Comparison of ENCODE assay signal across 8 cellular contexts in genomic region chr5:155616779-155617392, GRCh38.
DNase-seq lines count a peak whose midpoint lies in the region; ATAC-seq and TF ChIP-seq lines count a peak whose summit lies in the region.

No MANE protein-coding gene starts in this region.

- H3K27ac ChIP-seq in naive thymus-derived CD4-positive, alpha-beta T cell (ENCODE audit: low read depth, low read length), result no peak overlapping the region

- TF ChIP-seq CTCF in WTC11 (IDR thresholded peaks at IDR 0.05), result peak; percentile 75

- H3K9me3 ChIP-seq in naive thymus-derived CD4-positive, alpha-beta T cell (ENCODE audit: control insufficient read depth in 2 of 3, low read length in 3 of 3), result no peaks in the 10 kb centered on the region

- peak; percentile 56 for ATAC-seq in HG03571 (IDR thresholded peaks at IDR 0.05; ENCODE audit: unreplicated experiment)
- ATAC-seq in WTC11, result peak; percentile 89
- peak; percentile 50 for ATAC-seq in naive thymus-derived CD4-positive, alpha-beta T cell
- ATAC-seq in GM18858 (IDR thresholded peaks at IDR 0.05; ENCODE audit: unreplicated experiment), result no peak
- ATAC-seq in HG02840 (IDR thresholded peaks at IDR 0.05; ENCODE audit: low FRiP score, unreplicated experiment), result no peak

- POLR2A ChIA-PET in WTC11 (lab: Charles Lee), result no interaction called here
- POLR2A ChIA-PET in naive thymus-derived CD4-positive, alpha-beta T cell (lab: Charles Lee), result no interaction called here

- no peak overlapping the region for H3K4me3 Mint-ChIP-seq in WTC11
- H3K4me3 Mint-ChIP-seq in naive thymus-derived CD4-positive, alpha-beta T cell, result no peak overlapping the region

- no peaks in the 10 kb centered on the region; the same call in 1 of the 2 replicates for H3K27me3 Mint-ChIP-seq in WTC11 (ENCODE audit: low read depth)
- H3K27me3 Mint-ChIP-seq in naive thymus-derived CD4-positive, alpha-beta T cell, result peaks cover 12 to 41% (median 26%) of the 10 kb centered on the region in 5 donors

- DNase-seq in CMK (ENCODE audit: low read depth) (peak; percentile 5), GM19240 (ENCODE audit: insufficient read length, low spot score) (peak; percentile 31), WTC11 (ENCODE audit: low spot score) (peak; percentile 84)
- peak; percentile 21 for DNase-seq in effector CD4-positive, alpha-beta T cell
- DNase-seq in naive thymus-derived CD4-positive, alpha-beta T cell, result peak in 8 of 9 donors; percentile 10 to 54 (median 18)

- no peaks in the 10 kb centered on the region for H3K36me3 Mint-ChIP-seq in WTC11
- no peaks in the 10 kb centered on the region for H3K36me3 Mint-ChIP-seq in naive thymus-derived CD4-positive, alpha-beta T cell

- peaks cover 17% of the 10 kb centered on the region for H3K4me1 Mint-ChIP-seq in WTC11
- H3K4me1 Mint-ChIP-seq in naive thymus-derived CD4-positive, alpha-beta T cell, result peaks cover 0 to 4% (median 0%) of the 10 kb centered on the region in 7 donors

- no peaks in the 10 kb centered on the region for H3K4me1 ChIP-seq in naive thymus-derived CD4-positive, alpha-beta T cell (ENCODE audit: control insufficient read depth in 2 of 2, insufficient read depth in 2 of 2, low read length in 2 of 2)

- CTCF ChIA-PET in WTC11 (lab: Charles Lee), result no interaction called here
- CTCF ChIA-PET in naive thymus-derived CD4-positive, alpha-beta T cell (lab: Charles Lee), result interaction anchor here (0.7 kb wide), 1 partner anchor 1515 kb away, joined by 3 read pairs; no protein-coding TSS in a partner anchor

- H3K36me3 ChIP-seq in naive thymus-derived CD4-positive, alpha-beta T cell (ENCODE audit: control insufficient read depth in 2 of 3, insufficient read depth in 3 of 3, low read length in 3 of 3), result no peaks in the 10 kb centered on the region

- no peaks in the 10 kb centered on the region for H3K27me3 ChIP-seq in naive thymus-derived CD4-positive, alpha-beta T cell (ENCODE audit: control insufficient read depth in 2 of 2, insufficient read depth in 2 of 2, low read length in 2 of 2)

- H3K4me3 ChIP-seq in naive thymus-derived CD4-positive, alpha-beta T cell (ENCODE audit: low read length), result no peak overlapping the region

- H3K9me3 Mint-ChIP-seq in WTC11, result no peaks in the 10 kb centered on the region
- H3K9me3 Mint-ChIP-seq in naive thymus-derived CD4-positive, alpha-beta T cell, result peaks cover 0 to 4% (median 0%) of the 10 kb centered on the region in 11 donors

- intact Hi-C loops in naive thymus-derived CD4-positive, alpha-beta T cell (cut with micrococcal nuclease), result loop anchor here (1.0 to 2.0 kb wide), 2 partner anchors 1318 to 1515 kb away; no protein-coding TSS in a partner anchor

- H3K27ac Mint-ChIP-seq in WTC11, result no peak overlapping the region
- no peak overlapping the region for H3K27ac Mint-ChIP-seq in naive thymus-derived CD4-positive, alpha-beta T cell

TF ChIP-seq in WTC11, 78 proteins besides CTCF, POLR2A, EP300 and RAD21:
- TF ChIP-seq ATF3 (CRISPR knock-in tag; conservative IDR thresholded peaks at IDR 0.05) (no peak), RORB (CRISPR knock-in tag; IDR thresholded peaks at IDR 0.05) (no peak), NR3C1 (CRISPR knock-in tag; conservative IDR thresholded peaks at IDR 0.05; ENCODE audit: low read depth) (no peak), ZNF138 (CRISPR knock-in tag; conservative IDR thresholded peaks at IDR 0.05) (no peak), SP1 (CRISPR knock-in tag; conservative IDR thresholded peaks at IDR 0.05) (no peak), SMAD3 (CRISPR knock-in tag; IDR thresholded peaks at IDR 0.05; ENCODE audit: borderline replicate concordance) (no peak)
- TF ChIP-seq, protein P1, sequence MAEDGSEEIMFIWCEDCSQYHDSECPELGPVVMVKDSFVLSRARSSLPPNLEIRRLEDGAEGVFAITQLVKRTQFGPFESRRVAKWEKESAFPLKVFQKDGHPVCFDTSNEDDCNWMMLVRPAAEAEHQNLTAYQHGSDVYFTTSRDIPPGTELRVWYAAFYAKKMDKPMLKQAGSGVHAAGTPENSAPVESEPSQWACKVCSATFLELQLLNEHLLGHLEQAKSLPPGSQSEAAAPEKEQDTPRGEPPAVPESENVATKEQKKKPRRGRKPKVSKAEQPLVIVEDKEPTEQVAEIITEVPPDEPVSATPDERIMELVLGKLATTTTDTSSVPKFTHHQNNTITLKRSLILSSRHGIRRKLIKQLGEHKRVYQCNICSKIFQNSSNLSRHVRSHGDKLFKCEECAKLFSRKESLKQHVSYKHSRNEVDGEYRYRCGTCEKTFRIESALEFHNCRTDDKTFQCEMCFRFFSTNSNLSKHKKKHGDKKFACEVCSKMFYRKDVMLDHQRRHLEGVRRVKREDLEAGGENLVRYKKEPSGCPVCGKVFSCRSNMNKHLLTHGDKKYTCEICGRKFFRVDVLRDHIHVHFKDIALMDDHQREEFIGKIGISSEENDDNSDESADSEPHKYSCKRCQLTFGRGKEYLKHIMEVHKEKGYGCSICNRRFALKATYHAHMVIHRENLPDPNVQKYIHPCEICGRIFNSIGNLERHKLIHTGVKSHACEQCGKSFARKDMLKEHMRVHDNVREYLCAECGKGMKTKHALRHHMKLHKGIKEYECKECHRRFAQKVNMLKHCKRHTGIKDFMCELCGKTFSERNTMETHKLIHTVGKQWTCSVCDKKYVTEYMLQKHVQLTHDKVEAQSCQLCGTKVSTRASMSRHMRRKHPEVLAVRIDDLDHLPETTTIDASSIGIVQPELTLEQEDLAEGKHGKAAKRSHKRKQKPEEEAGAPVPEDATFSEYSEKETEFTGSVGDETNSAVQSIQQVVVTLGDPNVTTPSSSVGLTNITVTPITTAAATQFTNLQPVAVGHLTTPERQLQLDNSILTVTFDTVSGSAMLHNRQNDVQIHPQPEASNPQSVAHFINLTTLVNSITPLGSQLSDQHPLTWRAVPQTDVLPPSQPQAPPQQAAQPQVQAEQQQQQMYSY (CRISPR knock-in tag; IDR thresholded peaks at IDR 0.05), result no peak

Comparison
In these comparisons a context has a peak if more than half of its experiments do, and no peak if none do; other contexts are left out.
1. DNase-seq: peak in every context shown above with its lines; median percentile 84 in WTC11; 31 in GM19240; 21 in effector CD4-positive, alpha-beta T cell; 18 in naive thymus-derived CD4-positive, alpha-beta T cell; 5 in CMK.
2. ATAC-seq: peak in HG03571 (single experiment), WTC11 (single experiment) and naive thymus-derived CD4-positive, alpha-beta T cell (single experiment); none in GM18858 (single experiment) and HG02840 (single experiment).